ENCODE assay signal across 17 cellular contexts in the genomic region with DNA sequence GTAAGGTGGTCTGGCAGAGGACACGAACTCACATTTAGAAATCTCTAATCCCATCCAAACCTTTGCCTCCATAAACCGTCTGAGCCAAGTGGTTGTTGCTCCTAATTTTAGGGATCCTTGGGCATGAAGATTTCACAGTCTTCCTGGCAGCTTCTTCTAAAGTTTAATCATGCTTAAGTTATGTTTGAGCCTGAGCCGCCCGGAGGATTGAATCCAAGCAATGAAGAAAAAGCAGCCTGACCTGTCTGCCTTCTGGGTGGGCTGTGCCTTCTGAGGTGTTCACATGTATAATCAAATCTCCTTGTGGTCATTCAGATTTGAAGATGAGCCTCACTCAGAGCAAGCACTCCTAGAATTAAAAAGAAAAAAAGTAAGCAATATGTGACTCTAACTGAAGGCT.
DNase-seq lines count a peak whose midpoint lies in the region; ATAC-seq, FAIRE-seq and TF ChIP-seq lines count a peak whose summit lies in the region.
"Had no signal": no experiment of that assay in that cellular context is flagged by ENCODE, and none has a peak within 500 bp of the region (broad histone marks: within the 10 kb centered on the region; RNA-seq: fewer than 3 reads in every experiment).

No MANE protein-coding gene starts in this region.

- no peaks in the 10 kb centered on the region for H3K27me3 Mint-ChIP-seq in activated CD4-positive, alpha-beta memory T cell treated with anti-CD3 and anti-CD28 coated beads for 36 hours
- peaks cover 11% of the 10 kb centered on the region for H3K27me3 Mint-ChIP-seq in T-helper 17 cell

- no peaks in the 10 kb centered on the region for H3K36me3 ChIP-seq in GM23248 (ENCODE audit: low read depth)
- no peaks in the 10 kb centered on the region for H3K36me3 ChIP-seq in bronchial epithelial cell (ENCODE audit: control insufficient read depth, insufficient read depth, low read length)
- no peaks in the 10 kb centered on the region for H3K36me3 ChIP-seq in osteoblast (ENCODE audit: insufficient read depth, low read length)
- H3K36me3 ChIP-seq: BLaER1 treated with 17β-estradiol and CSF1 and Interleukin-3, amounts not matched to agents 10 nM and 100 nM had no signal

- intact Hi-C loops in activated CD4-positive, alpha-beta memory T cell treated with anti-CD3 and anti-CD28 coated beads for 36 hours (cut with micrococcal nuclease) = no loop called here

- H3K4me1 Mint-ChIP-seq in activated CD4-positive, alpha-beta memory T cell treated with anti-CD3 and anti-CD28 coated beads for 36 hours (ENCODE audit: low read depth) = peaks cover 4% of the 10 kb centered on the region
- H3K4me1 Mint-ChIP-seq in T-helper 17 cell = peaks cover 2% of the 10 kb centered on the region
- H3K4me1 Mint-ChIP-seq: CD4-positive, CD25-positive, alpha-beta regulatory T cell had no signal

- no peak overlapping the region for H3K4me3 Mint-ChIP-seq in activated CD4-positive, alpha-beta memory T cell treated with anti-CD3 and anti-CD28 coated beads for 36 hours
- H3K4me3 Mint-ChIP-seq in T-helper 17 cell = no peak overlapping the region
- H3K4me3 Mint-ChIP-seq: CD4-positive, CD25-positive, alpha-beta regulatory T cell; H9 had no signal

- in situ Hi-C loops in GM23248 (cut with MboI) = no loop called here

- no peak overlapping the region for H3K27ac Mint-ChIP-seq in activated CD4-positive, alpha-beta memory T cell treated with anti-CD3 and anti-CD28 coated beads for 36 hours
- H3K27ac Mint-ChIP-seq in T-helper 17 cell = no peak overlapping the region
- H3K27ac Mint-ChIP-seq: CD4-positive, CD25-positive, alpha-beta regulatory T cell had no signal

- no peaks in the 10 kb centered on the region for H3K9me3 Mint-ChIP-seq in activated CD4-positive, alpha-beta memory T cell treated with anti-CD3 and anti-CD28 coated beads for 36 hours
- H3K9me3 Mint-ChIP-seq: CD4-positive, CD25-positive, alpha-beta regulatory T cell had no signal

- H3K4me3 ChIP-seq in GM23248 (no peak overlapping the region), bronchial epithelial cell (ENCODE audit: low read depth, low read length) (no peak overlapping the region), osteoblast (ENCODE audit: insufficient read depth, low read length) (no peak overlapping the region)
- H3K4me3 ChIP-seq: BLaER1 treated with 17β-estradiol and CSF1 and Interleukin-3, amounts not matched to agents 10 nM and 100 nM had no signal

- no peaks in the 10 kb centered on the region for H3K79me2 ChIP-seq in GM23248 (ENCODE audit: insufficient read depth)
- no peaks in the 10 kb centered on the region for H3K79me2 ChIP-seq in osteoblast (ENCODE audit: insufficient read depth, low read length)

- CTCF ChIA-PET in activated CD4-positive, alpha-beta memory T cell treated with anti-CD3 and anti-CD28 coated beads for 36 hours (lab: Charles Lee) = no interaction called here

- ATAC-seq in foreskin keratinocyte (no peak), GM19351 (IDR thresholded peaks at IDR 0.05; ENCODE audit: unreplicated experiment) (no peak), T-helper 17 cell (no peak)
- ATAC-seq: HepG2 had no signal

- H3K27me3 ChIP-seq in GM23248 (replicated peaks; ENCODE audit: insufficient read depth) = no peaks in the 10 kb centered on the region
- no peaks in the 10 kb centered on the region for H3K27me3 ChIP-seq in bronchial epithelial cell (ENCODE audit: control insufficient read depth, insufficient read depth, low read length)
- peaks cover 12% of the 10 kb centered on the region for H3K27me3 ChIP-seq in foreskin keratinocyte
- no peaks in the 10 kb centered on the region for H3K27me3 ChIP-seq in osteoblast (ENCODE audit: insufficient read depth, low read length)
- H3K27me3 ChIP-seq: BLaER1 treated with 17β-estradiol and CSF1 and Interleukin-3, amounts not matched to agents 10 nM and 100 nM had no signal

- H3K27ac ChIP-seq in GM23248 = no peak overlapping the region
- H3K27ac ChIP-seq in foreskin keratinocyte = no peak overlapping the region
- no peak overlapping the region for H3K27ac ChIP-seq in osteoblast (ENCODE audit: low read depth, low read length)
- H3K27ac ChIP-seq: BLaER1 treated with 17β-estradiol and CSF1 and Interleukin-3, amounts not matched to agents 10 nM and 100 nM had no signal

- H2AFZ ChIP-seq in GM23248 = no peak overlapping the region
- H2AFZ ChIP-seq in osteoblast (ENCODE audit: low read length) = no peak overlapping the region

- no peaks in the 10 kb centered on the region for H3K36me3 Mint-ChIP-seq in activated CD4-positive, alpha-beta memory T cell treated with anti-CD3 and anti-CD28 coated beads for 36 hours
- no peaks in the 10 kb centered on the region for H3K36me3 Mint-ChIP-seq in T-helper 17 cell (ENCODE audit: low read depth)
- H3K36me3 Mint-ChIP-seq: CD4-positive, CD25-positive, alpha-beta regulatory T cell had no signal

- H3K4me2 ChIP-seq in GM23248 (ENCODE audit: unreplicated experiment) (no peak overlapping the region), osteoblast (ENCODE audit: insufficient read depth, low read length) (no peak overlapping the region)
- H3K4me2 ChIP-seq: BLaER1 treated with 17β-estradiol and CSF1 and Interleukin-3, amounts not matched to agents 10 nM and 100 nM had no signal

- peaks cover 21% of the 10 kb centered on the region for H3F3A ChIP-seq in GM23248 (ENCODE audit: insufficient read depth)

- peaks cover 7% of the 10 kb centered on the region; the same call in 1 of the 2 replicates for H3K4me1 ChIP-seq in GM23248 (ENCODE audit: insufficient read depth)
- peaks cover 12% of the 10 kb centered on the region for H3K4me1 ChIP-seq in foreskin keratinocyte
- peaks cover 13% of the 10 kb centered on the region for H3K4me1 ChIP-seq in osteoblast (ENCODE audit: insufficient read depth, low read length)
- H3K4me1 ChIP-seq: BLaER1 treated with 17β-estradiol and CSF1 and Interleukin-3, amounts not matched to agents 10 nM and 100 nM had no signal

- no peak for FAIRE-seq in bronchial epithelial cell (lab: Jason Lieb, UNC)
- FAIRE-seq: GM12891, HepG2, HTR-8/SVneo had no signal

- H4K20me1 ChIP-seq in GM23248 (ENCODE audit: insufficient read depth) = no peaks in the 10 kb centered on the region
- H4K20me1 ChIP-seq in osteoblast (ENCODE audit: insufficient read depth, low read length) = no peaks in the 10 kb centered on the region
- H4K20me1 ChIP-seq: BLaER1 treated with 17β-estradiol and CSF1 and Interleukin-3, amounts not matched to agents 10 nM and 100 nM had no signal

- POLR2A ChIA-PET in activated CD4-positive, alpha-beta memory T cell treated with anti-CD3 and anti-CD28 coated beads for 36 hours (lab: Charles Lee) = no interaction called here

- H3K9ac ChIP-seq in GM23248 = no peak overlapping the region
- H3K9ac ChIP-seq: BLaER1 treated with 17β-estradiol and CSF1 and Interleukin-3, amounts not matched to agents 10 nM and 100 nM had no signal

- H3K9me3 ChIP-seq in GM23248 (ENCODE audit: low read depth) (no peaks in the 10 kb centered on the region), osteoblast (ENCODE audit: low read depth, low read length) (no peaks in the 10 kb centered on the region), T-helper 17 cell (ENCODE audit: control insufficient read depth, low read length, poor library complexity, severe bottlenecking) (no peaks in the 10 kb centered on the region)
- H3K9me3 ChIP-seq: BLaER1 treated with 17β-estradiol and CSF1 and Interleukin-3, amounts not matched to agents 10 nM and 100 nM had no signal

- TF ChIP-seq CTCF in bronchial epithelial cell (IDR thresholded peaks at IDR 0.05; ENCODE audit: insufficient read depth, low read length, severe bottlenecking) (no peak), foreskin keratinocyte (conservative IDR thresholded peaks at IDR 0.05) (no peak), osteoblast (IDR thresholded peaks at IDR 0.05; ENCODE audit: extremely low read depth, low read depth, low read length) (no peak)

- no peaks in the 10 kb centered on the region for H3K9me2 ChIP-seq in GM23248 (ENCODE audit: insufficient read depth)

- DNase-seq in GM23248 = peak; percentile 42
- DNase-seq in bronchial epithelial cell (ENCODE audit: low read depth) = peak; percentile 8
- peak; percentile 7 to 20 for DNase-seq in foreskin keratinocyte
- peak; percentile 48 for DNase-seq in osteoblast (ENCODE audit: insufficient read length, low spot score, missing footprints)
- DNase-seq in activated CD4-positive, alpha-beta memory T cell treated with anti-CD3 and anti-CD28 coated beads for 36 hours = no peak
- no peak for DNase-seq in T-helper 17 cell
- DNase-seq in NCI-H1417 treated with DMSO at 0.1 percent for 48 hours (lab: John Stamatoyannopoulos, UW) = no peak
- DNase-seq: 8988T; AML-193; CD4-positive, CD25-positive, alpha-beta regulatory T cell; DMS79; H9 had no signal

- WGBS in GM23248 (ENCODE audit: low coverage in 1 of 2, low lambda C conversion rate in 2 of 2, missing lambda C conversion rate in 2 of 2), 2 experiments = 57 to 66% methylated on average over 4 of the region's 4 CpGs

Comparison
In these comparisons a context has a peak if more than half of its experiments do, and no peak if none do; other contexts are left out.
1. DNase-seq: peak in GM23248 (single experiment), bronchial epithelial cell (single experiment), foreskin keratinocyte (2 of 2) and osteoblast (single experiment); none in activated CD4-positive, alpha-beta memory T cell treated with anti-CD3 and anti-CD28 coated beads for 36 hours (single experiment), T-helper 17 cell (0 of 3) and NCI-H1417 treated with DMSO at 0.1 percent for 48 hours (single experiment).